ENCODE assay signal across 8 cellular contexts in the genomic region with DNA sequence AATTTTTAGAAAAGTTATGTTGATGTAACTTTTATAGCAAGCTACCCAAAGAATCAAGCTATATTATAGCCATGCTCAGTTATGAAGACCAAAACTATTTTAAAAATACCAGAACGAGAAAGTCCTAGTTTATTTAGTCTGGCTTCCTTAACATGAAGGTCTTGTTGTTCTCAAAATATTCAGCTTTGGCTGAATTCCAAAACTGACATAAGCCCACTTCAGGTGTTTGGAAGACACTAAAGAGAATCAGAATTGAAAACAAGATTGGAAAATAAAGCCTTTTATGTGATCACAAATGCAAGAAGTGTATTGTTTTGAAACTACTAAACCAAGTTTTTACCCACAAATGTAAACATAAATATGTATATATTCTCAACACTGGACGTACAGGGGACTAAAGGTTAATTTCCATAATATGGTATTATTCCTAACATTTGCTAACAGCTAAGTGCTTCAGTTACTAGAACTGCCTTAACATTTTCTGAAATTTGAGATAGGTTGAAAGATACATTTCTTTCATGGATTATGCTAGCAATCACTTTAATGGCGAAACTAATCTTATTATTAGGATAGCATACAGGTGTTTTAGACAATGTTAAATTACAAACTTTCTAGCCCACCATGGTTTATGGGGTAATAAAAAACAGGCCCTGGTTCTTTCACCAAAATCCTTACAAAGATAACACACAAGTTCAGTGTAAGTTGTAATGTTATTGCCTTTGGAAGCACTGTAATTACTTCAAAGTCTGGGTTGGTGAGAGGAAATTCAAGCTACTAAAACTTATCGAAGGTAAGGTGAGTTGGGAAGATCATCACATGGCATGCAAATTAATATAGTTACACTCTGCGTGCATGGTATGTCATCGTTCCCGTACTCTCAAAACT. TPM values are rescaled to one million over a fixed set of nuclear protein-coding genes. Genes with fewer than 3 reads are reported as not detected.
A peak's percentile ranks its signal among the peaks of the same experiment; 100 is the strongest.
DNase-seq lines count a peak whose midpoint lies in the region; ATAC-seq and TF ChIP-seq lines count a peak whose summit lies in the region.

No MANE protein-coding gene starts in this region.

- POLR2A ChIA-PET in WTC11 (lab: Charles Lee) = no interaction called here

- no peak for ATAC-seq in WTC11
- no peak for ATAC-seq in stimulated activated naive B cell treated with anti-CD40 and anti-IgM and Interleukin-4, amounts not matched to agents 10 μg/mL and 1 μg/mL and 100 μg/mL, for 72 hours (replicated peaks)
- no peak for ATAC-seq in HG03457 (IDR thresholded peaks at IDR 0.05; ENCODE audit: unreplicated experiment)

- H3K36me3 Mint-ChIP-seq in WTC11 = no peaks in the 10 kb centered on the region
- peaks cover 0 to 9% of the 10 kb centered on the region in 2 donors for H3K36me3 Mint-ChIP-seq in stimulated activated naive B cell treated with anti-CD40 and anti-IgM and Interleukin-4, amounts not matched to agents 10 μg/mL and 1 μg/mL and 100 μg/mL, for 72 hours

- no peak for TF ChIP-seq CTCF in WTC11 (IDR thresholded peaks at IDR 0.05)

- H3K4me3 Mint-ChIP-seq in WTC11 = peak overlapping the region; percentile 77
- H3K4me3 Mint-ChIP-seq in stimulated activated naive B cell treated with anti-CD40 and anti-IgM and Interleukin-4, amounts not matched to agents 10 μg/mL and 1 μg/mL and 100 μg/mL, for 72 hours = peak overlapping the region; percentile 98 to 99

- no peaks in the 10 kb centered on the region for H3K9me3 Mint-ChIP-seq in WTC11
- no peaks in the 10 kb centered on the region for H3K9me3 Mint-ChIP-seq in stimulated activated naive B cell treated with anti-CD40 and anti-IgM and Interleukin-4, amounts not matched to agents 10 μg/mL and 1 μg/mL and 100 μg/mL, for 72 hours

- H3K4me1 Mint-ChIP-seq in WTC11 = peaks cover 12% of the 10 kb centered on the region
- peaks cover 27 to 51% of the 10 kb centered on the region in 2 donors for H3K4me1 Mint-ChIP-seq in stimulated activated naive B cell treated with anti-CD40 and anti-IgM and Interleukin-4, amounts not matched to agents 10 μg/mL and 1 μg/mL and 100 μg/mL, for 72 hours

- CTCF ChIA-PET in WTC11 (lab: Charles Lee) = no interaction called here

- H3K27ac Mint-ChIP-seq in WTC11 = no peak overlapping the region
- H3K27ac Mint-ChIP-seq in stimulated activated naive B cell treated with anti-CD40 and anti-IgM and Interleukin-4, amounts not matched to agents 10 μg/mL and 1 μg/mL and 100 μg/mL, for 72 hours = peak overlapping the region; percentile 86

- DNase-seq in DMS79 (lab: John Stamatoyannopoulos, UW) (peak; percentile 36), DMS79 treated with DMSO at 0.1 percent for 48 hours (lab: John Stamatoyannopoulos, UW) (no peak), WTC11 (ENCODE audit: low spot score) (no peak), COLO829 (ENCODE audit: low spot score) (no peak)
- no peak for DNase-seq in stimulated activated naive B cell treated with anti-CD40 and anti-IgM and Interleukin-4, amounts not matched to agents 10 μg/mL and 1 μg/mL and 100 μg/mL, for 72 hours
- no peak for DNase-seq in activated CD8-positive, alpha-beta memory T cell treated with anti-CD3 and anti-CD28 coated beads, Interleukin-2, amount 50 U/mL, for 48 hours

- H3K27me3 Mint-ChIP-seq in WTC11 (ENCODE audit: low read depth) = peaks cover 57% of the 10 kb centered on the region
- H3K27me3 Mint-ChIP-seq in stimulated activated naive B cell treated with anti-CD40 and anti-IgM and Interleukin-4, amounts not matched to agents 10 μg/mL and 1 μg/mL and 100 μg/mL, for 72 hours = no peaks in the 10 kb centered on the region

- peak overlapping the region; percentile 66 for H3K4me3 ChIP-seq in iPS-11a (ENCODE audit: low read depth, low read length)

TF ChIP-seq in WTC11, 78 proteins besides CTCF, POLR2A, EP300 and RAD21 (continues in another document):
- TF ChIP-seq TEAD4 (CRISPR knock-in tag; IDR thresholded peaks at IDR 0.05) = no peak
- TF ChIP-seq, protein P1, sequence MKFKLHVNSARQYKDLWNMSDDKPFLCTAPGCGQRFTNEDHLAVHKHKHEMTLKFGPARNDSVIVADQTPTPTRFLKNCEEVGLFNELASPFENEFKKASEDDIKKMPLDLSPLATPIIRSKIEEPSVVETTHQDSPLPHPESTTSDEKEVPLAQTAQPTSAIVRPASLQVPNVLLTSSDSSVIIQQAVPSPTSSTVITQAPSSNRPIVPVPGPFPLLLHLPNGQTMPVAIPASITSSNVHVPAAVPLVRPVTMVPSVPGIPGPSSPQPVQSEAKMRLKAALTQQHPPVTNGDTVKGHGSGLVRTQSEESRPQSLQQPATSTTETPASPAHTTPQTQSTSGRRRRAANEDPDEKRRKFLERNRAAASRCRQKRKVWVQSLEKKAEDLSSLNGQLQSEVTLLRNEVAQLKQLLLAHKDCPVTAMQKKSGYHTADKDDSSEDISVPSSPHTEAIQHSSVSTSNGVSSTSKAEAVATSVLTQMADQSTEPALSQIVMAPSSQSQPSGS (CRISPR knock-in tag; IDR thresholded peaks at IDR 0.05; ENCODE audit: borderline replicate concordance, low read depth) = no peak
- TF ChIP-seq, protein P2, sequence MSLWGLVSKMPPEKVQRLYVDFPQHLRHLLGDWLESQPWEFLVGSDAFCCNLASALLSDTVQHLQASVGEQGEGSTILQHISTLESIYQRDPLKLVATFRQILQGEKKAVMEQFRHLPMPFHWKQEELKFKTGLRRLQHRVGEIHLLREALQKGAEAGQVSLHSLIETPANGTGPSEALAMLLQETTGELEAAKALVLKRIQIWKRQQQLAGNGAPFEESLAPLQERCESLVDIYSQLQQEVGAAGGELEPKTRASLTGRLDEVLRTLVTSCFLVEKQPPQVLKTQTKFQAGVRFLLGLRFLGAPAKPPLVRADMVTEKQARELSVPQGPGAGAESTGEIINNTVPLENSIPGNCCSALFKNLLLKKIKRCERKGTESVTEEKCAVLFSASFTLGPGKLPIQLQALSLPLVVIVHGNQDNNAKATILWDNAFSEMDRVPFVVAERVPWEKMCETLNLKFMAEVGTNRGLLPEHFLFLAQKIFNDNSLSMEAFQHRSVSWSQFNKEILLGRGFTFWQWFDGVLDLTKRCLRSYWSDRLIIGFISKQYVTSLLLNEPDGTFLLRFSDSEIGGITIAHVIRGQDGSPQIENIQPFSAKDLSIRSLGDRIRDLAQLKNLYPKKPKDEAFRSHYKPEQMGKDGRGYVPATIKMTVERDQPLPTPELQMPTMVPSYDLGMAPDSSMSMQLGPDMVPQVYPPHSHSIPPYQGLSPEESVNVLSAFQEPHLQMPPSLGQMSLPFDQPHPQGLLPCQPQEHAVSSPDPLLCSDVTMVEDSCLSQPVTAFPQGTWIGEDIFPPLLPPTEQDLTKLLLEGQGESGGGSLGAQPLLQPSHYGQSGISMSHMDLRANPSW (CRISPR knock-in tag; conservative IDR thresholded peaks at IDR 0.05; ENCODE audit: low read depth) = no peak
- TF ChIP-seq, protein P3, sequence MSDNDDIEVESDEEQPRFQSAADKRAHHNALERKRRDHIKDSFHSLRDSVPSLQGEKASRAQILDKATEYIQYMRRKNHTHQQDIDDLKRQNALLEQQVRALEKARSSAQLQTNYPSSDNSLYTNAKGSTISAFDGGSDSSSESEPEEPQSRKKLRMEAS (CRISPR knock-in tag; IDR thresholded peaks at IDR 0.05) = no peak
- no peak for TF ChIP-seq NFATC4 (CRISPR knock-in tag; IDR thresholded peaks at IDR 0.05)
- TF ChIP-seq, protein P4, sequence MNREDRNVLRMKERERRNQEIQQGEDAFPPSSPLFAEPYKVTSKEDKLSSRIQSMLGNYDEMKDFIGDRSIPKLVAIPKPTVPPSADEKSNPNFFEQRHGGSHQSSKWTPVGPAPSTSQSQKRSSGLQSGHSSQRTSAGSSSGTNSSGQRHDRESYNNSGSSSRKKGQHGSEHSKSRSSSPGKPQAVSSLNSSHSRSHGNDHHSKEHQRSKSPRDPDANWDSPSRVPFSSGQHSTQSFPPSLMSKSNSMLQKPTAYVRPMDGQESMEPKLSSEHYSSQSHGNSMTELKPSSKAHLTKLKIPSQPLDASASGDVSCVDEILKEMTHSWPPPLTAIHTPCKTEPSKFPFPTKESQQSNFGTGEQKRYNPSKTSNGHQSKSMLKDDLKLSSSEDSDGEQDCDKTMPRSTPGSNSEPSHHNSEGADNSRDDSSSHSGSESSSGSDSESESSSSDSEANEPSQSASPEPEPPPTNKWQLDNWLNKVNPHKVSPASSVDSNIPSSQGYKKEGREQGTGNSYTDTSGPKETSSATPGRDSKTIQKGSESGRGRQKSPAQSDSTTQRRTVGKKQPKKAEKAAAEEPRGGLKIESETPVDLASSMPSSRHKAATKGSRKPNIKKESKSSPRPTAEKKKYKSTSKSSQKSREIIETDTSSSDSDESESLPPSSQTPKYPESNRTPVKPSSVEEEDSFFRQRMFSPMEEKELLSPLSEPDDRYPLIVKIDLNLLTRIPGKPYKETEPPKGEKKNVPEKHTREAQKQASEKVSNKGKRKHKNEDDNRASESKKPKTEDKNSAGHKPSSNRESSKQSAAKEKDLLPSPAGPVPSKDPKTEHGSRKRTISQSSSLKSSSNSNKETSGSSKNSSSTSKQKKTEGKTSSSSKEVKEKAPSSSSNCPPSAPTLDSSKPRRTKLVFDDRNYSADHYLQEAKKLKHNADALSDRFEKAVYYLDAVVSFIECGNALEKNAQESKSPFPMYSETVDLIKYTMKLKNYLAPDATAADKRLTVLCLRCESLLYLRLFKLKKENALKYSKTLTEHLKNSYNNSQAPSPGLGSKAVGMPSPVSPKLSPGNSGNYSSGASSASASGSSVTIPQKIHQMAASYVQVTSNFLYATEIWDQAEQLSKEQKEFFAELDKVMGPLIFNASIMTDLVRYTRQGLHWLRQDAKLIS (CRISPR knock-in tag; IDR thresholded peaks at IDR 0.05; ENCODE audit: borderline replicate concordance) = no peak
- TF ChIP-seq, protein P5, sequence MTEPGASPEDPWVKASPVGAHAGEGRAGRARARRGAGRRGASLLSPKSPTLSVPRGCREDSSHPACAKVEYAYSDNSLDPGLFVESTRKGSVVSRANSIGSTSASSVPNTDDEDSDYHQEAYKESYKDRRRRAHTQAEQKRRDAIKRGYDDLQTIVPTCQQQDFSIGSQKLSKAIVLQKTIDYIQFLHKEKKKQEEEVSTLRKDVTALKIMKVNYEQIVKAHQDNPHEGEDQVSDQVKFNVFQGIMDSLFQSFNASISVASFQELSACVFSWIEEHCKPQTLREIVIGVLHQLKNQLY (CRISPR knock-in tag; IDR thresholded peaks at IDR 0.05) = no peak
- no peak for TF ChIP-seq NFYB (CRISPR knock-in tag; conservative IDR thresholded peaks at IDR 0.05; ENCODE audit: low read depth)
- TF ChIP-seq, protein P6, sequence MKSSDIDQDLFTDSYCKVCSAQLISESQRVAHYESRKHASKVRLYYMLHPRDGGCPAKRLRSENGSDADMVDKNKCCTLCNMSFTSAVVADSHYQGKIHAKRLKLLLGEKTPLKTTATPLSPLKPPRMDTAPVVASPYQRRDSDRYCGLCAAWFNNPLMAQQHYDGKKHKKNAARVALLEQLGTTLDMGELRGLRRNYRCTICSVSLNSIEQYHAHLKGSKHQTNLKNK (CRISPR knock-in tag; IDR thresholded peaks at IDR 0.05) = no peak
- no peak for TF ChIP-seq ZNF219 (CRISPR knock-in tag; IDR thresholded peaks at IDR 0.05; ENCODE audit: borderline replicate concordance)
- no peak for TF ChIP-seq MYBL2 (CRISPR knock-in tag; IDR thresholded peaks at IDR 0.05)
- no peak for TF ChIP-seq SMAD3 (CRISPR knock-in tag; IDR thresholded peaks at IDR 0.05; ENCODE audit: borderline replicate concordance)

RNA-seq across cellular contexts. Expression of a gene that starts 1.6 kb away (rescaled TPM):
- total RNA-seq in WTC11 (2021) = 1.6 to 1.9 TPM (median 1.7 TPM) in 3 replicates

RNA-seq across cellular contexts. Expression of a gene that starts 31.7 kb away (rescaled TPM):
- total RNA-seq in WTC11 (2021) = 9.8 to 12.1 TPM (median 11.8 TPM) in 3 replicates
